25 cellular contexts compared by ENCODE assay signal in the genomic region with DNA sequence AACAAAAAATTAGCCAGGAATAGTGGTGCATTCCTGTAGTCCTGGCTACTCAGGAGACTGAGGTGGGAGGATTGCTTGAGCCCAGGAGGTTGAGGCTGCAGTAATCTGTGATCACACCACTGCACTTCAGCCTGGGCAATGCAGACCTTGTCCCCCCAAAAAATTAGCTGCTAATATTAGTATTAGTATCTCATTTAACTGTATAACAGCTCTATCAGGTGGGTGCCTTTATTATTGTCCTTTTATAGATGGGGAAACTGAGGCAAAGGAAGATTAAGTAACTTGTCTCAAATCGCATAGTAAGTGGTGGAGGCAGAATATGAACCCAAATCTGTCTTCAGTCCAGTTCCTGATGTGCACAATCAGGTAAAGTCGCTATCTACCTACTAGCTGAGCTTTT.
"Had no signal": no experiment of that assay in that cellular context is flagged by ENCODE, and none has a peak within 500 bp of the region (broad histone marks: within the 10 kb centered on the region; RNA-seq: fewer than 3 reads in every experiment).

No MANE protein-coding gene starts in this region.

- H3K27ac ChIP-seq: stomach, suprapubic skin, testis, thoracic aorta, thyroid gland, tibial artery, tibial nerve, transverse colon, upper lobe of left lung, upper lobe of right lung, uterus, vagina had no signal

- ATAC-seq: stimulated activated effector memory CD8-positive, alpha-beta T cell treated with anti-CD3 and anti-CD28 coated beads, Interleukin-12 subunit alpha, Interleukin-12 subunit beta, amount 100 ng/mL, for 72 hours; stimulated activated memory B cell treated with anti-CD40 and anti-IgM and Interleukin-4, amounts not matched to agents 10 μg/mL and 1 μg/mL and 100 μg/mL, for 72 hours; stimulated activated naive B cell treated with anti-CD40 and anti-IgM and Interleukin-4, amounts not matched to agents 10 μg/mL and 1 μg/mL and 100 μg/mL, for 72 hours; stimulated activated naive CD8-positive, alpha-beta T cell treated with anti-CD3 and anti-CD28 coated beads, Interleukin-15, amount 100 ng/mL, for 72 hours; stimulated activated naive CD8-positive, alpha-beta T cell treated with anti-CD3 and anti-CD28 coated beads, Interleukin-15, Interleukin-2, amounts not matched to agents 100 U/mL and 50 U/mL, for 24 hours; upper lobe of right lung had no signal

- H3K36me3 ChIP-seq: stomach, suprapubic skin, thoracic aorta, thyroid gland, tibial artery, tibial nerve, transverse colon, upper lobe of left lung, upper lobe of right lung, uterus, vagina had no signal

- DNase-seq: stimulated activated CD4-positive, alpha-beta T cell treated with anti-CD3 and anti-CD28 coated beads, Interleukin-2, amount 100 ng/mL, for 48 hours; stimulated activated CD4-positive, alpha-beta T cell treated with anti-CD3 and anti-CD28 coated beads, Interleukin-4, amount 100 ng/mL, for 1 hour; stimulated activated CD4-positive, alpha-beta T cell treated with anti-CD3 and anti-CD28 coated beads, Interleukin-4, amount 100 ng/mL, for 24 hours; stimulated activated CD4-positive, alpha-beta T cell treated with anti-CD3 and anti-CD28 coated beads, Interleukin-4, amount 100 ng/mL, for 4 hours; stimulated activated CD8-positive, alpha-beta memory T cell treated with anti-CD3 and anti-CD28 coated beads, Interleukin-4, amount 100 ng/mL, for 48 hours; stimulated activated naive B cell treated with anti-CD40 and anti-IgM and Interleukin-4, amounts not matched to agents 10 μg/mL and 1 μg/mL and 100 μg/mL, for 72 hours; stimulated activated naive CD4-positive, alpha-beta T cell treated with Interleukin-2 at 50 U/mL for 16 hours; stimulated activated naive CD8-positive, alpha-beta T cell treated with anti-CD3 and anti-CD28 coated beads, Interleukin-15, amount 100 ng/mL, for 72 hours; stimulated activated naive CD8-positive, alpha-beta T cell treated with anti-CD3 and anti-CD28 coated beads, Interleukin-15, Interleukin-2, amounts not matched to agents 100 U/mL and 50 U/mL, for 24 hours; stomach; substantia nigra; testis; thyroid gland; tibial artery; transverse colon; trophoblast cell; upper lobe of left lung; upper lobe of right lung; uterus had no signal

- H3K4me1 ChIP-seq: stomach, testis, thyroid gland, tibial artery, tibial nerve, transverse colon, upper lobe of left lung, upper lobe of right lung, uterus, vagina had no signal

- H3K27me3 ChIP-seq: testis, thyroid gland, tibial artery, tibial nerve, upper lobe of left lung, uterus, vagina had no signal

- H3K9me3 ChIP-seq: stomach, suprapubic skin, testis, thoracic aorta, thyroid gland, tibial artery, tibial nerve, transverse colon, upper lobe of left lung, upper lobe of right lung, uterus, vagina had no signal

- H3K4me3 ChIP-seq: stomach, suprapubic skin, testis, thoracic aorta, thyroid gland, tibial artery, tibial nerve, transverse colon, upper lobe of left lung, upper lobe of right lung, uterus, vagina had no signal
